In the genomic region with DNA sequence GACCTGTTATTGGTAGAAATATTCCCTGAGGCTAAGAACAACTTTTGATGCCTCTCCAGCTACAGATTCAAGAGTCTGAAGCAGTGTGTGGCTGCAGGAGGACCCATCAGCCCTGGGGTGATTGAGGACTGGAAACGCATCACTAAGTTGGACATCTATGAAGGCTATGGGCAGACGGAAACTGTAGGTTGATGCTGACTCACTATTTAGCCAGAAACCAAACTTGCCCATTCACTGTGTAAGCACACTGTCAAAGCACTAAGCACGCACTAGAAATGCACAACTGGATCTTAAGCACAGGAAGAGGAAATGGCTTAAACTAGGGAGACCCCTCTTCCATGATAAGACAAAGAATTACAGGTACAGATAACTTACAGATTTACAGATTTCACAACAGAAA, we compare ENCODE assay signal across 11 cellular contexts. TPM values are rescaled to one million over a fixed set of nuclear protein-coding genes. Genes with fewer than 3 reads are reported as not detected.
DNase-seq lines count a peak whose midpoint lies in the region; ATAC-seq lines count a peak whose summit lies in the region.
"Had no signal": no experiment of that assay in that cellular context is flagged by ENCODE, and none has a peak within 500 bp of the region (broad histone marks: within the 10 kb centered on the region; RNA-seq: fewer than 3 reads in every experiment).

No MANE protein-coding gene starts in this region.

- DNase-seq in T1000 (lab: John Stamatoyannopoulos, UW) (peak; percentile 22), renal cortical epithelial cell (ENCODE audit: low read depth) (peak; percentile 86), AG08395 (ENCODE audit: low spot score) (no peak)
- no peak for DNase-seq in effector CD8-positive, alpha-beta T cell (lab: John Stamatoyannopoulos, UW)
- DNase-seq: activated CD4-positive, alpha-beta T cell treated with anti-CD3 and anti-CD28 coated beads for 1 hour; activated naive CD4-positive, alpha-beta T cell treated with anti-CD3 and anti-CD28 coated beads, Interleukin-2, amount 10 ng/mL, durations not matched to agents 7 days and 5 days; effector memory CD8-positive, alpha-beta T cell had no signal

- ATAC-seq in GM19438 (IDR thresholded peaks at IDR 0.05; ENCODE audit: low read depth, unreplicated experiment) = peak; percentile 66
- ATAC-seq in HG02938 (IDR thresholded peaks at IDR 0.05; ENCODE audit: unreplicated experiment) = peak; percentile 91
- no peak for ATAC-seq in HG03025 (IDR thresholded peaks at IDR 0.05; ENCODE audit: low FRiP score, unreplicated experiment)
- ATAC-seq: effector memory CD8-positive, alpha-beta T cell had no signal

RNA-seq across cellular contexts. Expression of a gene that starts 20.8 kb away (rescaled TPM):
- total RNA-seq in renal cortical epithelial cell = 0.10 TPM in 1 of 2 replicates, not detected in the other
- total RNA-seq: omental fat pad had no signal

Comparison
In these comparisons a context has a peak if more than half of its experiments do, and no peak if none do; other contexts are left out.
1. DNase-seq: peak in T1000 (single experiment) and renal cortical epithelial cell (single experiment); none in AG08395 (single experiment) and effector CD8-positive, alpha-beta T cell (single experiment).